ENCODE assay signal across 21 cellular contexts in the genomic region with DNA sequence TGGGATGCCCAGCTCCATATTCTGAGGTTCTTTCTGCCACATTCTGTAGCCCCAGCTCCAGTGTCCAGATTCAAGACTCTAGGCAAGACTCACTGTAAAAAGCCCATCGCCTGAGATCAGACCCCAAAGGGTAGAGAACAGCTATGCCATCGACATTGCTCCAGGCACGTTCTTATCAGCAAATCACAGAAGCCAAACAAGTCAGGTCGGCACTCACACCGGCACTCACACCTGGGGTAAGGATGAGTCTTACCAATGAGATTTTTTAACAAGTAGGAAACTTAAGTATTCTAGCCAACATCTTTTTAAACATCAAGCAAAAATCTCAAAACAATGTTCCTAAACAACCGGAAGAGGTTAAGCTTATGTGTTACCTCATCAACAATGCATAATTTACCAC. TPM values are rescaled to one million over a fixed set of nuclear protein-coding genes. Genes with fewer than 3 reads are reported as not detected.
DNase-seq lines count a peak whose midpoint lies in the region; ATAC-seq, FAIRE-seq and TF ChIP-seq lines count a peak whose summit lies in the region.
"Had no signal": no experiment of that assay in that cellular context is flagged by ENCODE, and none has a peak within 500 bp of the region (broad histone marks: within the 10 kb centered on the region; RNA-seq: fewer than 3 reads in every experiment).

No MANE protein-coding gene starts in this region.

- DNase-seq in stimulated activated naive CD8-positive, alpha-beta T cell treated with anti-CD3 and anti-CD28 coated beads, Interleukin-15, Interleukin-2, amounts not matched to agents 100 U/mL and 50 U/mL, for 24 hours = no peak
- DNase-seq in T-helper 17 cell = no peak
- DNase-seq in foreskin keratinocyte = peak; percentile 8 to 47
- DNase-seq in NCI-H524 (lab: John Stamatoyannopoulos, UW) = no peak
- no peak for DNase-seq in HepG2 (ENCODE audit: low spot score)
- no peak for DNase-seq in kidney glomerular epithelial cell (lab: John Stamatoyannopoulos, UW)
- no peak for DNase-seq in chondrocyte (ENCODE audit: low spot score)
- DNase-seq: activated gamma-delta T cell treated with Interleukin-2 at 50 U/mL for 16 hours; foreskin melanocyte; Kasumi-1; left ventricle myocardium inferior; NCI-H1105 treated with DMSO at 0.1 percent for 48 hours; NCI-H524 treated with DMSO at 0.1 percent for 48 hours; posterior cingulate gyrus; SHP77; stimulated activated CD4-positive, alpha-beta T cell treated with anti-CD3 and anti-CD28 coated beads, Interleukin-1b, Interleukin-23, amount 100 ng/mL, for 48 hours; stomach; WERI-Rb-1 had no signal

- no peak for ATAC-seq in stimulated activated naive CD8-positive, alpha-beta T cell treated with anti-CD3 and anti-CD28 coated beads, Interleukin-15, Interleukin-2, amounts not matched to agents 100 U/mL and 50 U/mL, for 24 hours
- ATAC-seq in T-helper 17 cell = no peak
- ATAC-seq in foreskin keratinocyte = no peak
- no peak for ATAC-seq in HepG2

- peak overlapping the region; percentile 22 for H3K4me3 Mint-ChIP-seq in stimulated activated naive CD8-positive, alpha-beta T cell treated with anti-CD3 and anti-CD28 coated beads, Interleukin-15, Interleukin-2, amounts not matched to agents 100 ng/mL and 50 ng/mL, for 24 hours
- H3K4me3 Mint-ChIP-seq in T-helper 17 cell = peak overlapping the region; percentile 61
- no peak overlapping the region for H3K4me3 Mint-ChIP-seq in chondrocyte (ENCODE audit: unreplicated experiment)

- H3K9ac ChIP-seq in HepG2 (ENCODE audit: insufficient read depth, low read depth, low read length) = no peak overlapping the region

- no peaks in the 10 kb centered on the region for H3K27me3 ChIP-seq in foreskin keratinocyte
- no peaks in the 10 kb centered on the region; a peak in 1 of 5 replicates for H3K27me3 ChIP-seq in HepG2 (ENCODE audit: control insufficient read depth in 1 of 2, insufficient read depth in 2 of 2, low read length in 2 of 2)
- H3K27me3 ChIP-seq: stomach had no signal

- H2AFZ ChIP-seq in HepG2 (ENCODE audit: low read length) = no peak overlapping the region

- H3K4me1 ChIP-seq in foreskin keratinocyte = peaks cover 11% of the 10 kb centered on the region
- H3K4me1 ChIP-seq in HepG2 (ENCODE audit: insufficient read depth, low read length) = peaks cover 41% of the 10 kb centered on the region

- peaks cover 54% of the 10 kb centered on the region for H3K4me1 Mint-ChIP-seq in stimulated activated naive CD8-positive, alpha-beta T cell treated with anti-CD3 and anti-CD28 coated beads, Interleukin-15, Interleukin-2, amounts not matched to agents 100 ng/mL and 50 ng/mL, for 24 hours (ENCODE audit: low read depth)
- H3K4me1 Mint-ChIP-seq in T-helper 17 cell (peaks cover 20% of the 10 kb centered on the region), chondrocyte (ENCODE audit: low read depth) (peaks cover 25% of the 10 kb centered on the region)

- H3K27ac ChIP-seq in foreskin keratinocyte = no peak overlapping the region
- H3K27ac ChIP-seq in HepG2 (ENCODE audit: extremely low read length, insufficient read depth, low read length) = no peak overlapping the region
- H3K27ac ChIP-seq: left ventricle myocardium inferior, stomach, WERI-Rb-1 had no signal

- H3K79me2 ChIP-seq in HepG2 (ENCODE audit: insufficient read depth, low read length) = peaks cover 26% of the 10 kb centered on the region

- CTCF ChIA-PET in HepG2 (lab: Yijun Ruan, JAX; ENCODE audit: low intra/inter-chr PET ratio, low total read pairs) = no interaction called here

- TF ChIP-seq POLR2A in HepG2 (IDR thresholded peaks at IDR 0.05; ENCODE audit: insufficient read depth in 1 of 2, low read depth in 2 of 2, low read length in 2 of 2) = no peak

- POLR2A ChIA-PET in HepG2 (lab: Yijun Ruan, JAX) = interaction anchor here (0.8 to 2.3 kb wide), 2 partner anchors 37 to 103 kb away, joined by 3 to 7 read pairs; a partner anchor contains a TSS

- no peak for TF ChIP-seq CTCF in foreskin keratinocyte (conservative IDR thresholded peaks at IDR 0.05)
- TF ChIP-seq CTCF in HepG2 (CRISPR knock-in tag; IDR thresholded peaks at IDR 0.05) = no peak
- no peak for TF ChIP-seq CTCF in chondrocyte (IDR thresholded peaks at IDR 0.05)

- H3K4me3 ChIP-seq in HepG2 (replicated peaks in 1 of 3; ENCODE audit: insufficient read depth in 1 of 3, low read depth in 2 of 3, low read length in 3 of 3) = no peak overlapping the region
- H3K4me3 ChIP-seq: left ventricle myocardium inferior, stomach had no signal

- peaks cover 0 to 1% of the 10 kb centered on the region in 2 experiments; a peak in 3 of 5 replicates for H3K36me3 ChIP-seq in HepG2 (replicated peaks in 1 of 2; ENCODE audit: control insufficient read depth in 1 of 2, insufficient read depth in 2 of 2, low read length in 2 of 2)

- intact Hi-C loops in HepG2 (cut with micrococcal nuclease; ENCODE audit: unreplicated experiment) = no loop called here

- H3K36me3 Mint-ChIP-seq in stimulated activated naive CD8-positive, alpha-beta T cell treated with anti-CD3 and anti-CD28 coated beads, Interleukin-15, Interleukin-2, amounts not matched to agents 100 ng/mL and 50 ng/mL, for 24 hours (ENCODE audit: low read depth) = peaks cover 24% of the 10 kb centered on the region
- H3K36me3 Mint-ChIP-seq in T-helper 17 cell (ENCODE audit: low read depth) (peaks cover 2% of the 10 kb centered on the region), chondrocyte (ENCODE audit: low read depth) (no peaks in the 10 kb centered on the region)

- FAIRE-seq in HepG2 (lab: Jason Lieb, UNC) = no peak
- FAIRE-seq: G401.6, urothelium cell line had no signal

- TF ChIP-seq RAD21 in HepG2 (CRISPR knock-in tag; IDR thresholded peaks at IDR 0.05) = no peak

- in situ Hi-C loops in HepG2 (cut with HindIII; ENCODE audit: extremely low pct_ligation_motif_present, low pct_unique_long_range_greater_than_20kb) = no loop called here

- BruUV-seq in HepG2 (replicated peaks; lab: Mats Ljungman, UMichigan) = no TSS peak

- 76% methylated on average over 4 of the region's 6 CpGs for WGBS in HepG2 (ENCODE audit: low lambda C conversion rate)

- H3K27ac Mint-ChIP-seq in stimulated activated naive CD8-positive, alpha-beta T cell treated with anti-CD3 and anti-CD28 coated beads, Interleukin-15, Interleukin-2, amounts not matched to agents 100 ng/mL and 50 ng/mL, for 24 hours = no peak overlapping the region
- H3K27ac Mint-ChIP-seq in T-helper 17 cell (no peak overlapping the region), chondrocyte (ENCODE audit: unreplicated experiment) (no peak overlapping the region)

- H3K27me3 Mint-ChIP-seq in stimulated activated naive CD8-positive, alpha-beta T cell treated with anti-CD3 and anti-CD28 coated beads, Interleukin-15, Interleukin-2, amounts not matched to agents 100 ng/mL and 50 ng/mL, for 24 hours = no peaks in the 10 kb centered on the region
- H3K27me3 Mint-ChIP-seq in T-helper 17 cell (no peaks in the 10 kb centered on the region), chondrocyte (ENCODE audit: low read depth) (no peaks in the 10 kb centered on the region)

- no peak for TF ChIP-seq EP300 in HepG2 (IDR thresholded peaks at IDR 0.05; ENCODE audit: low read depth in 2 of 2, low read length in 2 of 2)
- TF ChIP-seq EP300 in HepG2 (CRISPR knock-in tag; IDR thresholded peaks at IDR 0.05; ENCODE audit: borderline replicate concordance) = no peak

- H3K9me3 Mint-ChIP-seq in stimulated activated naive CD8-positive, alpha-beta T cell treated with anti-CD3 and anti-CD28 coated beads, Interleukin-15, Interleukin-2, amounts not matched to agents 100 ng/mL and 50 ng/mL, for 24 hours = no peaks in the 10 kb centered on the region
- H3K9me3 Mint-ChIP-seq in chondrocyte (ENCODE audit: low read depth) = no peaks in the 10 kb centered on the region

- no peaks in the 10 kb centered on the region for H4K20me1 ChIP-seq in HepG2 (ENCODE audit: insufficient read depth, low read length)

- H3K4me2 ChIP-seq in HepG2 (ENCODE audit: low read depth, low read length) = no peak overlapping the region

- H3K9me3 ChIP-seq in T-helper 17 cell (ENCODE audit: control insufficient read depth, low read length, poor library complexity, severe bottlenecking) = no peaks in the 10 kb centered on the region
- H3K9me3 ChIP-seq in HepG2 (ENCODE audit: low read length) = no peaks in the 10 kb centered on the region
- H3K9me3 ChIP-seq: left ventricle myocardium inferior, stomach had no signal

RNA-seq across cellular contexts. Expression of a gene that starts 2.4 kb away (rescaled TPM):
- 10 to 100 TPM; 16.6 to 17.5 TPM for total RNA-seq in T-helper 17 cell
- 28.4 and 37.8 TPM in 2 replicates for total RNA-seq in foreskin keratinocyte
- polyA plus RNA-seq in foreskin keratinocyte = 33.6 and 40.7 TPM in 2 replicates
- 46.5 and 51.2 TPM in 2 replicates for total RNA-seq in HepG2 (2016; rRNA removed; fragmentation: Illumina TruSeq; extraction: Trizol)
- 43.9 and 45.2 TPM in 2 replicates for total RNA-seq in HepG2 (2016; cell fraction: cytosol; rRNA removed; fragmentation: Illumina TruSeq; extraction: Trizol; ENCODE audit: low read depth)
- total RNA-seq in HepG2 (2016; cell fraction: insoluble cytoplasmic fraction; rRNA removed; fragmentation: Illumina TruSeq; extraction: Trizol) = 51.0 and 57.6 TPM in 2 replicates
- total RNA-seq in HepG2 (2016; cell fraction: membrane; rRNA removed; fragmentation: Illumina TruSeq; extraction: Trizol) = 82.5 and 85.3 TPM in 2 replicates
- total RNA-seq in HepG2 (2016; cell fraction: nucleus; rRNA removed; fragmentation: Illumina TruSeq; extraction: Trizol) = 16.1 and 18.5 TPM in 2 replicates
- polyA plus RNA-seq in HepG2 (2011; rRNA removed) = 13.5 and 17.4 TPM in 2 replicates
- 15.3 and 17.9 TPM in 2 replicates for polyA plus RNA-seq in HepG2 (2011; cell fraction: cytosol; rRNA removed)
- 3.4 and 4.0 TPM in 2 replicates for polyA plus RNA-seq in HepG2 (2011; cell fraction: nucleus; rRNA removed)
- polyA plus RNA-seq in HepG2 (2012) = 16.4 and 22.9 TPM in 2 replicates
- polyA plus RNA-seq in HepG2 (2016; cell fraction: cytosol; fragmentation: Illumina TruSeq; extraction: Trizol; ENCODE audit: low read depth) = 45.6 and 53.1 TPM in 2 replicates
- 52.5 and 57.0 TPM in 2 replicates for polyA plus RNA-seq in HepG2 (2016; cell fraction: insoluble cytoplasmic fraction; fragmentation: Illumina TruSeq; extraction: Trizol; ENCODE audit: low read depth)
- 72.1 and 73.9 TPM in 2 replicates for polyA plus RNA-seq in HepG2 (2016; cell fraction: membrane; fragmentation: Illumina TruSeq; extraction: Trizol; ENCODE audit: low read depth)
- polyA plus RNA-seq in HepG2 (2016; cell fraction: nucleus; fragmentation: Illumina TruSeq; extraction: Trizol; ENCODE audit: insufficient read depth, low read depth) = 25.5 and 28.1 TPM in 2 replicates
- 7.8 TPM in 2 replicates for polyA minus RNA-seq in HepG2 (2011; rRNA and poly(A)+ RNA removed; ENCODE audit: low replicate concordance)
- 5.6 and 10.3 TPM in 2 replicates for polyA minus RNA-seq in HepG2 (2011; cell fraction: cytosol; rRNA and poly(A)+ RNA removed)
- polyA minus RNA-seq in HepG2 (2011; cell fraction: nucleus; rRNA and poly(A)+ RNA removed) = 5.3 and 6.8 TPM in 2 replicates
- 14.8 to 18.9 TPM (median 15.2 TPM) in 3 replicates for total RNA-seq in chondrocyte

RNA-seq across cellular contexts. Expression of a gene that starts 38.0 kb away (rescaled TPM):
- 100 to 1,000 TPM; 124 to 125 TPM for total RNA-seq in T-helper 17 cell
- 43.1 and 46.3 TPM in 2 replicates for total RNA-seq in foreskin keratinocyte
- 70.2 and 72.8 TPM in 2 replicates for polyA plus RNA-seq in foreskin keratinocyte
- 25.2 and 56.7 TPM in 2 replicates for total RNA-seq in HepG2 (2016; rRNA removed; fragmentation: Illumina TruSeq; extraction: Trizol)
- total RNA-seq in HepG2 (2016; cell fraction: cytosol; rRNA removed; fragmentation: Illumina TruSeq; extraction: Trizol; ENCODE audit: low read depth) = 16.1 and 17.6 TPM in 2 replicates
- total RNA-seq in HepG2 (2016; cell fraction: insoluble cytoplasmic fraction; rRNA removed; fragmentation: Illumina TruSeq; extraction: Trizol) = 29.1 and 44.6 TPM in 2 replicates
- 26.0 and 31.6 TPM in 2 replicates for total RNA-seq in HepG2 (2016; cell fraction: membrane; rRNA removed; fragmentation: Illumina TruSeq; extraction: Trizol)
- 26.2 and 31.7 TPM in 2 replicates for total RNA-seq in HepG2 (2016; cell fraction: nucleus; rRNA removed; fragmentation: Illumina TruSeq; extraction: Trizol)
- 35.1 and 56.0 TPM in 2 replicates for polyA plus RNA-seq in HepG2 (2011; rRNA removed)
- 18.5 and 31.0 TPM in 2 replicates for polyA plus RNA-seq in HepG2 (2011; cell fraction: cytosol; rRNA removed)
- 12.3 and 14.0 TPM in 2 replicates for polyA plus RNA-seq in HepG2 (2011; cell fraction: nucleus; rRNA removed)
- polyA plus RNA-seq in HepG2 (2012) = 85.2 and 106 TPM in 2 replicates
- 101 and 112 TPM in 2 replicates for polyA plus RNA-seq in HepG2 (2016; cell fraction: cytosol; fragmentation: Illumina TruSeq; extraction: Trizol; ENCODE audit: low read depth)
- polyA plus RNA-seq in HepG2 (2016; cell fraction: insoluble cytoplasmic fraction; fragmentation: Illumina TruSeq; extraction: Trizol; ENCODE audit: low read depth) = 182 and 192 TPM in 2 replicates
- 120 and 123 TPM in 2 replicates for polyA plus RNA-seq in HepG2 (2016; cell fraction: membrane; fragmentation: Illumina TruSeq; extraction: Trizol; ENCODE audit: low read depth)
- polyA plus RNA-seq in HepG2 (2016; cell fraction: nucleus; fragmentation: Illumina TruSeq; extraction: Trizol; ENCODE audit: insufficient read depth, low read depth) = 90.3 and 94.9 TPM in 2 replicates
- 10.4 and 11.4 TPM in 2 replicates for polyA minus RNA-seq in HepG2 (2011; rRNA and poly(A)+ RNA removed; ENCODE audit: low replicate concordance)
- 32.0 and 33.5 TPM in 2 replicates for polyA minus RNA-seq in HepG2 (2011; cell fraction: cytosol; rRNA and poly(A)+ RNA removed)
- 29.6 and 45.0 TPM in 2 replicates for polyA minus RNA-seq in HepG2 (2011; cell fraction: nucleus; rRNA and poly(A)+ RNA removed)
- total RNA-seq in chondrocyte = 87.0 to 102 TPM (median 93.8 TPM) in 3 replicates

RNA-seq across cellular contexts. Expression of a gene that starts 42.4 kb away (rescaled TPM):
- total RNA-seq in T-helper 17 cell = under 1 TPM in 1 of 2 donors, not detected in 1; 0.25 TPM
- total RNA-seq in foreskin keratinocyte = 0.31 and 1.0 TPM in 2 replicates
- polyA plus RNA-seq in foreskin keratinocyte = 1.3 TPM in 2 replicates
- total RNA-seq in HepG2 (2016; rRNA removed; fragmentation: Illumina TruSeq; extraction: Trizol) = 2.2 and 4.5 TPM in 2 replicates
- 1.3 and 3.9 TPM in 2 replicates for total RNA-seq in HepG2 (2016; cell fraction: cytosol; rRNA removed; fragmentation: Illumina TruSeq; extraction: Trizol; ENCODE audit: low read depth)
- 2.9 and 3.7 TPM in 2 replicates for total RNA-seq in HepG2 (2016; cell fraction: insoluble cytoplasmic fraction; rRNA removed; fragmentation: Illumina TruSeq; extraction: Trizol)
- total RNA-seq in HepG2 (2016; cell fraction: membrane; rRNA removed; fragmentation: Illumina TruSeq; extraction: Trizol) = 2.3 and 4.5 TPM in 2 replicates
- 0.68 and 1.2 TPM in 2 replicates for total RNA-seq in HepG2 (2016; cell fraction: nucleus; rRNA removed; fragmentation: Illumina TruSeq; extraction: Trizol)
- 4.1 and 4.3 TPM in 2 replicates for polyA plus RNA-seq in HepG2 (2011; rRNA removed)
- 0.63 and 1.5 TPM in 2 replicates for polyA plus RNA-seq in HepG2 (2011; cell fraction: cytosol; rRNA removed)
- polyA plus RNA-seq in HepG2 (2011; cell fraction: nucleus; rRNA removed) = 1.3 and 1.7 TPM in 2 replicates
- polyA plus RNA-seq in HepG2 (2012) = 3.8 and 7.8 TPM in 2 replicates
- polyA plus RNA-seq in HepG2 (2016; cell fraction: cytosol; fragmentation: Illumina TruSeq; extraction: Trizol; ENCODE audit: low read depth) = 1.5 and 1.6 TPM in 2 replicates
- polyA plus RNA-seq in HepG2 (2016; cell fraction: insoluble cytoplasmic fraction; fragmentation: Illumina TruSeq; extraction: Trizol; ENCODE audit: low read depth) = 2.5 and 2.9 TPM in 2 replicates
- 1.9 and 2.0 TPM in 2 replicates for polyA plus RNA-seq in HepG2 (2016; cell fraction: membrane; fragmentation: Illumina TruSeq; extraction: Trizol; ENCODE audit: low read depth)
- 1.5 and 3.4 TPM in 2 replicates for polyA plus RNA-seq in HepG2 (2016; cell fraction: nucleus; fragmentation: Illumina TruSeq; extraction: Trizol; ENCODE audit: insufficient read depth, low read depth)
- polyA minus RNA-seq in HepG2 (2011; rRNA and poly(A)+ RNA removed; ENCODE audit: low replicate concordance) = 0.58 TPM in 1 of 2 replicates, not detected in the other
- polyA minus RNA-seq in HepG2 (2011; cell fraction: cytosol; rRNA and poly(A)+ RNA removed) = 1.1 TPM in 1 of 2 replicates, not detected in the other
- 0.90 TPM in 1 of 2 replicates, not detected in the other for polyA minus RNA-seq in HepG2 (2011; cell fraction: nucleus; rRNA and poly(A)+ RNA removed)
- total RNA-seq in chondrocyte = 1.5 to 4.3 TPM (median 3.7 TPM) in 3 replicates

Comparison
In these comparisons a context has a peak if more than half of its experiments do, and no peak if none do; other contexts are left out.
1. DNase-seq: peak in foreskin keratinocyte (2 of 2); none in stimulated activated naive CD8-positive, alpha-beta T cell treated with anti-CD3 and anti-CD28 coated beads, Interleukin-15, Interleukin-2, amounts not matched to agents 100 U/mL and 50 U/mL, for 24 hours (single experiment), T-helper 17 cell (0 of 3), NCI-H524 (0 of 2), HepG2 (single experiment), kidney glomerular epithelial cell (single experiment) and chondrocyte (single experiment).